Comparison of ENCODE assay signal across 17 cellular contexts in genomic region chr22:36856792-36857135, GRCh38. TPM values are rescaled to one million over a fixed set of nuclear protein-coding genes. Genes with fewer than 3 reads are reported as not detected.
DNase-seq lines count a peak whose midpoint lies in the region; ATAC-seq and TF ChIP-seq lines count a peak whose summit lies in the region.
"Had no signal": no experiment of that assay in that cellular context is flagged by ENCODE, and none has a peak within 500 bp of the region (broad histone marks: within the 10 kb centered on the region; RNA-seq: fewer than 3 reads in every experiment).

No MANE protein-coding gene starts in this region.

- POLR2A ChIA-PET in HEK293 (lab: Yijun Ruan, JAX) = no interaction called here
- POLR2A ChIA-PET in WTC11 (lab: Charles Lee) = interaction anchor here (1.0 kb wide), 1 partner anchor 121 kb away, joined by 4 read pairs; no protein-coding TSS in a partner anchor

- no peak overlapping the region for H4K91ac ChIP-seq in neuronal stem cell (ENCODE audit: low read depth, low read length, poor library complexity)

- H4K8ac ChIP-seq in neuronal stem cell (ENCODE audit: low read depth, low read length) = no peak overlapping the region

- H3K27ac Mint-ChIP-seq in Calu3 (ENCODE audit: unreplicated experiment) (peak overlapping the region; percentile 6), WTC11 (no peak overlapping the region)
- H3K27ac Mint-ChIP-seq: activated CD4-positive, alpha-beta T cell treated with anti-CD3 and anti-CD28 coated beads for 36 hours had no signal

- no peak overlapping the region for H3K4ac ChIP-seq in neuronal stem cell (ENCODE audit: low read length)

- H3K18ac ChIP-seq in neuronal stem cell (ENCODE audit: low read length) = no peak overlapping the region

- H3K9me3 ChIP-seq in HEK293 (ENCODE audit: control insufficient read depth, insufficient read depth, low read depth, low read length) (no peaks in the 10 kb centered on the region), neuronal stem cell (replicated peaks in 1 of 2; ENCODE audit: control insufficient read depth in 2 of 2, insufficient read depth in 1 of 2, low read depth in 1 of 2, low read length in 2 of 2) (peaks cover 2 to 6% of the 10 kb centered on the region in 2 donors)
- H3K9me3 ChIP-seq: testis, vagina had no signal

- H3K27me3 Mint-ChIP-seq in Calu3 (ENCODE audit: unreplicated experiment) = peaks cover 52% of the 10 kb centered on the region
- peaks cover 29% of the 10 kb centered on the region for H3K27me3 Mint-ChIP-seq in WTC11 (ENCODE audit: low read depth)

- peak overlapping the region; percentile 25 for H2AFZ ChIP-seq in neuronal stem cell (ENCODE audit: low read length)

- no peaks in the 10 kb centered on the region for H3K79me1 ChIP-seq in neuronal stem cell (ENCODE audit: low read depth, low read length)

- H3K36me3 ChIP-seq in HEK293 (ENCODE audit: control insufficient read depth in 2 of 2, insufficient read depth in 1 of 2, low read length in 2 of 2) (no peaks in the 10 kb centered on the region), neuronal stem cell (replicated peaks in 1 of 2; ENCODE audit: control insufficient read depth in 2 of 2, insufficient read depth in 2 of 2, low read length in 2 of 2) (no peaks in the 10 kb centered on the region)
- H3K36me3 ChIP-seq: vagina had no signal

- peak overlapping the region; percentile 4 for H3K4me3 Mint-ChIP-seq in Calu3 (ENCODE audit: low read depth, unreplicated experiment)
- H3K4me3 Mint-ChIP-seq in WTC11 = no peak overlapping the region
- H3K4me3 Mint-ChIP-seq: activated CD4-positive, alpha-beta T cell treated with anti-CD3 and anti-CD28 coated beads for 36 hours; neural crest cell had no signal

- no peak overlapping the region for H3K4me2 ChIP-seq in neuronal stem cell (ENCODE audit: insufficient read depth, low read length, poor library complexity, severe bottlenecking)

- H2BK12ac ChIP-seq in neuronal stem cell (ENCODE audit: low read length) = no peak overlapping the region

- ATAC-seq in WTC11 (no peak), GM21367 (IDR thresholded peaks at IDR 0.05; ENCODE audit: unreplicated experiment) (no peak)

- H3K9me3 Mint-ChIP-seq in Calu3 (ENCODE audit: low read depth, unreplicated experiment) = no peaks in the 10 kb centered on the region
- H3K9me3 Mint-ChIP-seq in WTC11 = peaks cover 10% of the 10 kb centered on the region
- H3K9me3 Mint-ChIP-seq: activated naive CD4-positive, alpha-beta T cell treated with anti-CD3 and anti-CD28 coated beads, Interleukin-2, amount 50 U/mL, for 24 hours; neural crest cell; T-cell had no signal

- no peak overlapping the region for H3K9ac ChIP-seq in neuronal stem cell (ENCODE audit: low read depth, low read length, poor library complexity)

- no peak for DNase-seq in Calu3
- DNase-seq in WTC11 (ENCODE audit: low spot score) = no peak
- DNase-seq in neuronal stem cell (ENCODE audit: low spot score) = no peak
- no peak for DNase-seq in stimulated activated CD4-positive, alpha-beta T cell treated with anti-CD3 and anti-CD28 coated beads, Interleukin-2, amount 100 ng/mL, for 24 hours
- no peak for DNase-seq in NCI-H2196 treated with DMSO at 0.1 percent for 48 hours (lab: John Stamatoyannopoulos, UW; ENCODE audit: unreplicated experiment)

- intact Hi-C loops in Calu3 (cut with micrococcal nuclease; ENCODE audit: unreplicated experiment) = loop anchor here (1.0 to 5.0 kb wide), 2 partner anchors 74 to 310 kb away; no protein-coding TSS in a partner anchor

- H3K4me3 ChIP-seq in HEK293 (ENCODE audit: low read depth, low read length) (no peak overlapping the region), neuronal stem cell (ENCODE audit: low read length in 2 of 2) (no peak overlapping the region)
- H3K4me3 ChIP-seq: testis, vagina had no signal

- no peaks in the 10 kb centered on the region for H3K36me3 Mint-ChIP-seq in Calu3 (ENCODE audit: insufficient read depth, unreplicated experiment)
- H3K36me3 Mint-ChIP-seq in WTC11 = no peaks in the 10 kb centered on the region
- H3K36me3 Mint-ChIP-seq: T-cell had no signal

- CTCF ChIA-PET in Calu3 (lab: Charles Lee) = interaction anchor here (0.8 to 2.7 kb wide), 9 partner anchors 17 to 310 kb away, joined by 3 to 22 read pairs (median 4); partner anchors contain the start of gene IFT27
- CTCF ChIA-PET in HEK293 (lab: Yijun Ruan, JAX) = interaction anchor here (0.6 to 6.3 kb wide), 67 partner anchors 12 to 1236 kb away, joined by 3 to 161 read pairs (median 8); partner anchors contain the start of gene IFT27
- CTCF ChIA-PET in WTC11 (lab: Charles Lee) = interaction anchor here (0.9 to 2.3 kb wide), 46 partner anchors 9 to 345 kb away, joined by 3 to 66 read pairs (median 8); partner anchors contain the start of genes IFT27 and PVALB

- TF ChIP-seq CTCF in Calu3 (IDR thresholded peaks at IDR 0.05; ENCODE audit: unreplicated experiment) (no peak), HEK293 (tag by site-specific recombination; IDR thresholded peaks at IDR 0.05) (no peak), WTC11 (IDR thresholded peaks at IDR 0.05) (no peak)

- BruUV-seq in Calu3 (replicated peaks; lab: Mats Ljungman, UMichigan) = no TSS peak

- H2BK15ac ChIP-seq in neuronal stem cell (ENCODE audit: low read length) = no peak overlapping the region

- peaks cover 0 to 42% (median 25%) of the 10 kb centered on the region in 3 experiments for H3K27me3 ChIP-seq in neuronal stem cell (ENCODE audit: control insufficient read depth in 3 of 3, insufficient read depth in 3 of 3, low read depth in 1 of 3, low read length in 3 of 3)
- H3K27me3 ChIP-seq: testis, vagina had no signal

- H2BK120ac ChIP-seq in neuronal stem cell (ENCODE audit: low read depth, low read length) = no peak overlapping the region

- H2BK5ac ChIP-seq in neuronal stem cell (ENCODE audit: low read length) = no peak overlapping the region

- peaks cover 17% of the 10 kb centered on the region for H3K4me1 Mint-ChIP-seq in Calu3 (ENCODE audit: low read depth, unreplicated experiment)
- H3K4me1 Mint-ChIP-seq in WTC11 = peaks cover 9% of the 10 kb centered on the region

- WGBS in neuronal stem cell (ENCODE audit: extremely low coverage in 2 of 2, insufficient read length in 2 of 2, insufficient replicate concordance in 1 of 2), 2 donors = no CpG with 5 or more reads among the region's 8 CpGs

- no peak overlapping the region for H3K27ac ChIP-seq in HEK293 (ENCODE audit: extremely low read depth, low read depth, low read length)
- no peak overlapping the region for H3K27ac ChIP-seq in neuronal stem cell (replicated peaks; ENCODE audit: low read length)
- H3K27ac ChIP-seq: testis, vagina had no signal

- no peak overlapping the region for H2AK5ac ChIP-seq in neuronal stem cell (ENCODE audit: low read depth, low read length)

- H3K4me1 ChIP-seq in HEK293 (ENCODE audit: control insufficient read depth, insufficient read depth, low read length) (0 out of 2 replicates have a peak, but pooled peaks cover 3% of the 10 kb centered on the region), neuronal stem cell (ENCODE audit: control insufficient read depth in 2 of 2, insufficient read depth in 1 of 2, low read depth in 1 of 2, low read length in 2 of 2) (peaks cover 0 to 3% of the 10 kb centered on the region in 2 donors)

- H3K14ac ChIP-seq in neuronal stem cell (ENCODE audit: low read length) = no peak overlapping the region

- no peak overlapping the region for H3K23ac ChIP-seq in neuronal stem cell (ENCODE audit: low read depth, low read length, poor library complexity)

TF ChIP-seq in HEK293, 187 proteins besides CTCF, POLR2A, EP300 and RAD21:
- TF ChIP-seq ZNF623 (tag by site-specific recombination; IDR thresholded peaks at IDR 0.05) (no peak), ZNF664 (tag by site-specific recombination; IDR thresholded peaks at IDR 0.05) (0 out of 2 replicates have a peak, but pooled peaks have one; percentile 18), ZNF768 (tag by site-specific recombination; IDR thresholded peaks at IDR 0.05) (no peak), ZNF366 (tag by site-specific recombination; conservative IDR thresholded peaks at IDR 0.05) (no peak)

TF ChIP-seq in WTC11, 78 proteins besides CTCF, POLR2A, EP300 and RAD21:
- 0 out of 2 replicates have a peak, but pooled peaks have one; percentile 45 for TF ChIP-seq CBFB (CRISPR knock-in tag; IDR thresholded peaks at IDR 0.05; ENCODE audit: low read depth)
- no peak for TF ChIP-seq JAZF1 (CRISPR knock-in tag; IDR thresholded peaks at IDR 0.05)
- no peak for TF ChIP-seq MAX (CRISPR knock-in tag; IDR thresholded peaks at IDR 0.05)

RNA-seq across cellular contexts. Expression of gene NCF4, which starts 4.0 kb away (rescaled TPM):
- total RNA-seq in Calu3 (2022) (0.54 TPM in 1 of 2 replicates, not detected in the other), WTC11 (2021) (not detected in 3 replicates)
- polyA plus RNA-seq in neuronal stem cell (2013, experiment 1 of 2) = not detected
- not detected for polyA plus RNA-seq in neuronal stem cell (2013, experiment 2 of 2)
- total RNA-seq: astrocyte, neural crest cell, pulmonary artery endothelial cell had no signal

RNA-seq across cellular contexts. Expression of gene PVALB, which starts 39.9 kb away (rescaled TPM):
- total RNA-seq in Calu3 (2022) = not detected in 2 replicates
- total RNA-seq in WTC11 (2021) = 2.7 to 5.9 TPM (median 4.5 TPM) in 3 replicates
- polyA plus RNA-seq in neuronal stem cell (2013, experiment 1 of 2) = 7.0 TPM
- polyA plus RNA-seq in neuronal stem cell (2013, experiment 2 of 2) = 5.6 TPM
- total RNA-seq: activated CD4-positive, alpha-beta T cell treated with anti-CD3 and anti-CD28 coated beads for 36 hours; astrocyte; left ventricle myocardium superior; pulmonary artery endothelial cell; Right ventricle myocardium superior; T-cell; vagina had no signal

RNA-seq across cellular contexts. Expression of gene CSF2RB, which starts 56.7 kb away (rescaled TPM):
- total RNA-seq in Calu3 (2022) (not detected in 2 replicates), WTC11 (2021) (0.05 to 0.07 TPM (median 0.07 TPM) in 3 replicates)
- 0.01 TPM for polyA plus RNA-seq in neuronal stem cell (2013, experiment 1 of 2)
- 0.01 TPM for polyA plus RNA-seq in neuronal stem cell (2013, experiment 2 of 2)
- total RNA-seq: neural crest cell had no signal
